27 cellular contexts compared by ENCODE assay signal in the genomic region with DNA sequence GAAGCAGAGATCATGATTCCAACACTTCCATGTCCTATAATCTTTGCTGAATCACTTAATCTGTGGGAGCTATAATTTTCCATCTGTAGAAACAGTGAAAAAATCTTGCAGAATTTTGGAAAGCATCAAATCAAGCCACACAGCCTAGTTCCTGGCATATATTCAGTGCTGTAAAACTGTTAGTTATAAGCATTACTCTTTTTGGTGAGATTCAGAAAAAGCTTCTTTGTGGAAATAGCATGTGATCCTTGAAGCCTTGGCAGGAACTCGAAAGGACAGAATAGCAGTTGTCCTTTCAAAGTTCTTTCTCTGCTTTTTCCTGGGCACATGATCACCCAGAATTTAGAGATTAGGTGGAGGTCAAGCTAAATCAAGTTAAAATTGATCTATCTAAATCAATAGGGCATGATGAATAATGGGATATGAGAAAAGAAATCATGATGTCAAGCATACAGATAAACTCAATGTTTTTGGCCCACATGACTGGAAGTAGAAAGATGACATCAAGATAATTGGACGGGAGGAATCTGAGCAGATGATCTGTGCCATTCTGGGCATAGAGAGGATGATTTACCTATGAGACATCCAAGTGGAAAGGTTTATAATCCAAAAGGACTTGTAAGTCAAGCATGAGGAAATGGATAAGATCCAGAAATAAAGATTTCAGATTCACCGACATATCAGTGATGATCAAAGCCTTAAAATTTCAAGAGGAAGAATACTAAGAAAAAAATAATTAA.
A peak's percentile ranks its signal among the peaks of the same experiment; 100 is the strongest.
DNase-seq lines count a peak whose midpoint lies in the region; ATAC-seq, FAIRE-seq and TF ChIP-seq lines count a peak whose summit lies in the region.
"Had no signal": no experiment of that assay in that cellular context is flagged by ENCODE, and none has a peak within 500 bp of the region (broad histone marks: within the 10 kb centered on the region; RNA-seq: fewer than 3 reads in every experiment).

No MANE protein-coding gene starts in this region.

- H3K9me3 Mint-ChIP-seq in chondrocyte (ENCODE audit: low read depth) = peaks cover 5% of the 10 kb centered on the region
- H3K9me3 Mint-ChIP-seq in activated naive CD8-positive, alpha-beta T cell treated with anti-CD3 and anti-CD28 coated beads for 36 hours = no peaks in the 10 kb centered on the region
- no peaks in the 10 kb centered on the region for H3K9me3 Mint-ChIP-seq in activated CD4-positive, alpha-beta T cell treated with anti-CD3 and anti-CD28 coated beads, Interleukin-2, amount 10 ng/mL, durations not matched to agents 7 days and 5 days
- H3K9me3 Mint-ChIP-seq: IgD-negative memory B cell had no signal

- TF ChIP-seq POLR2A in A549 (IDR thresholded peaks at IDR 0.05; ENCODE audit: low read length) = no peak

- no peak overlapping the region for H3K4me2 ChIP-seq in A549
- H3K4me2 ChIP-seq: KMS-11, PC-9 had no signal

- H3K4me3 ChIP-seq in A549 = no peak overlapping the region
- H3K4me3 ChIP-seq: HAP-1, PC-9, SJCRH30 had no signal

- no peak for DNase-seq in A549 (ENCODE audit: low read depth in 1 of 2, low spot score in 1 of 2)
- DNase-seq in chondrocyte (ENCODE audit: low spot score) = no peak
- DNase-seq in inferior parietal cortex (ENCODE audit: extremely low spot score) = peak; percentile 66
- peak; percentile 39 for DNase-seq in putamen (ENCODE audit: low spot score)
- DNase-seq in activated naive CD8-positive, alpha-beta T cell treated with anti-CD3 and anti-CD28 coated beads for 36 hours = no peak
- DNase-seq in activated CD4-positive, alpha-beta T cell treated with anti-CD3 and anti-CD28 coated beads, Interleukin-2, amount 10 ng/mL, durations not matched to agents 7 days and 5 days = no peak
- DNase-seq in activated CD4-positive, alpha-beta T cell treated with anti-CD3 and anti-CD28 coated beads, Interleukin-2, amount 50 U/mL, for 48 hours = no peak
- DNase-seq: ACHN, DMS53, HFFc6, NCI-H1048, NCI-H1417, NCI-H1694, NCI-H2081, NCI-H2227 treated with DMSO at 0.1 percent for 48 hours, NCI-H526 treated with DMSO at 0.1 percent for 48 hours, PC-9, SJCRH30 had no signal

- CTCF ChIA-PET in A549 (lab: Yijun Ruan, JAX) = no interaction called here
- CTCF ChIA-PET in activated CD4-positive, alpha-beta T cell treated with anti-CD3 and anti-CD28 coated beads, Interleukin-2, amount 10 ng/mL, durations not matched to agents 7 days and 5 days (lab: Charles Lee) = no interaction called here

- H3K27me3 Mint-ChIP-seq in chondrocyte (ENCODE audit: low read depth) = no peaks in the 10 kb centered on the region
- peaks cover 13% of the 10 kb centered on the region for H3K27me3 Mint-ChIP-seq in activated naive CD8-positive, alpha-beta T cell treated with anti-CD3 and anti-CD28 coated beads for 36 hours
- no peaks in the 10 kb centered on the region for H3K27me3 Mint-ChIP-seq in activated CD4-positive, alpha-beta T cell treated with anti-CD3 and anti-CD28 coated beads, Interleukin-2, amount 10 ng/mL, durations not matched to agents 7 days and 5 days

- FAIRE-seq in A549 (lab: Jason Lieb, UNC) = peak; percentile 28
- FAIRE-seq: D721Med, GM18507 had no signal

- no peak overlapping the region for H3K27ac ChIP-seq in A549
- H3K27ac ChIP-seq: 22Rv1, HL-60, KMS-11, PC-9, SJCRH30 had no signal

- TF ChIP-seq CTCF in A549 (IDR thresholded peaks at IDR 0.05) (no peak), chondrocyte (IDR thresholded peaks at IDR 0.05) (no peak)

- H3K9me3 ChIP-seq in A549 = no peaks in the 10 kb centered on the region
- H3K9me3 ChIP-seq: HAP-1, SJCRH30 had no signal

- 25% methylated on average over 3 of the region's 3 CpGs for WGBS in A549 (ENCODE audit: missing lambda C conversion rate)

- ATAC-seq in A549 = no peak
- no peak for ATAC-seq in HG02970 (IDR thresholded peaks at IDR 0.05; ENCODE audit: low FRiP score, unreplicated experiment)
- ATAC-seq: Right ventricle myocardium inferior had no signal

- POLR2A ChIA-PET in A549 (lab: Yijun Ruan, JAX) = no interaction called here
- POLR2A ChIA-PET in activated CD4-positive, alpha-beta T cell treated with anti-CD3 and anti-CD28 coated beads, Interleukin-2, amount 10 ng/mL, durations not matched to agents 7 days and 5 days (lab: Charles Lee) = no interaction called here

- no peak for TF ChIP-seq EP300 in A549 (IDR thresholded peaks at IDR 0.05)

- no peaks in the 10 kb centered on the region for H3K36me3 Mint-ChIP-seq in chondrocyte (ENCODE audit: low read depth)
- no peaks in the 10 kb centered on the region for H3K36me3 Mint-ChIP-seq in activated naive CD8-positive, alpha-beta T cell treated with anti-CD3 and anti-CD28 coated beads for 36 hours
- no peaks in the 10 kb centered on the region for H3K36me3 Mint-ChIP-seq in activated CD4-positive, alpha-beta T cell treated with anti-CD3 and anti-CD28 coated beads, Interleukin-2, amount 10 ng/mL, durations not matched to agents 7 days and 5 days (ENCODE audit: low read depth)
- H3K36me3 Mint-ChIP-seq: IgD-negative memory B cell had no signal

- no peaks in the 10 kb centered on the region for H3K4me1 ChIP-seq in A549
- H3K4me1 ChIP-seq: HAP-1, SJCRH30 had no signal

- peaks cover 44% of the 10 kb centered on the region for H3K4me1 Mint-ChIP-seq in chondrocyte (ENCODE audit: low read depth)
- H3K4me1 Mint-ChIP-seq in activated naive CD8-positive, alpha-beta T cell treated with anti-CD3 and anti-CD28 coated beads for 36 hours = peaks cover 4% of the 10 kb centered on the region
- no peaks in the 10 kb centered on the region for H3K4me1 Mint-ChIP-seq in activated CD4-positive, alpha-beta T cell treated with anti-CD3 and anti-CD28 coated beads, Interleukin-2, amount 10 ng/mL, durations not matched to agents 7 days and 5 days

- TF ChIP-seq RAD21 in A549 (conservative IDR thresholded peaks at IDR 0.05 in 1 of 2, IDR thresholded peaks at IDR 0.05 in 1 of 2) = no peak

- no peak overlapping the region for H3K4me3 Mint-ChIP-seq in chondrocyte (ENCODE audit: unreplicated experiment)
- H3K4me3 Mint-ChIP-seq in activated naive CD8-positive, alpha-beta T cell treated with anti-CD3 and anti-CD28 coated beads for 36 hours = no peak overlapping the region
- H3K4me3 Mint-ChIP-seq in activated CD4-positive, alpha-beta T cell treated with anti-CD3 and anti-CD28 coated beads, Interleukin-2, amount 10 ng/mL, durations not matched to agents 7 days and 5 days = no peak overlapping the region
- H3K4me3 Mint-ChIP-seq: HFFc6, IgD-negative memory B cell had no signal

- H3K27ac Mint-ChIP-seq in chondrocyte (ENCODE audit: unreplicated experiment) = peak overlapping the region; percentile 6
- H3K27ac Mint-ChIP-seq in activated naive CD8-positive, alpha-beta T cell treated with anti-CD3 and anti-CD28 coated beads for 36 hours = no peak overlapping the region
- H3K27ac Mint-ChIP-seq in activated CD4-positive, alpha-beta T cell treated with anti-CD3 and anti-CD28 coated beads, Interleukin-2, amount 10 ng/mL, durations not matched to agents 7 days and 5 days = no peak overlapping the region
- H3K27ac Mint-ChIP-seq: HFFc6, IgD-negative memory B cell had no signal

TF ChIP-seq in A549, 52 proteins besides CTCF, POLR2A, EP300 and RAD21:
- TF ChIP-seq CHD4 (IDR thresholded peaks at IDR 0.05; ENCODE audit: borderline replicate concordance) (no peak), NR3C1 (IDR thresholded peaks at IDR 0.05) (no peak), ZC3H11A (IDR thresholded peaks at IDR 0.05) (no peak)
- TF ChIP-seq, protein P1, sequence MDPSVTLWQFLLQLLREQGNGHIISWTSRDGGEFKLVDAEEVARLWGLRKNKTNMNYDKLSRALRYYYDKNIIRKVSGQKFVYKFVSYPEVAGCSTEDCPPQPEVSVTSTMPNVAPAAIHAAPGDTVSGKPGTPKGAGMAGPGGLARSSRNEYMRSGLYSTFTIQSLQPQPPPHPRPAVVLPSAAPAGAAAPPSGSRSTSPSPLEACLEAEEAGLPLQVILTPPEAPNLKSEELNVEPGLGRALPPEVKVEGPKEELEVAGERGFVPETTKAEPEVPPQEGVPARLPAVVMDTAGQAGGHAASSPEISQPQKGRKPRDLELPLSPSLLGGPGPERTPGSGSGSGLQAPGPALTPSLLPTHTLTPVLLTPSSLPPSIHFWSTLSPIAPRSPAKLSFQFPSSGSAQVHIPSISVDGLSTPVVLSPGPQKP (IDR thresholded peaks at IDR 0.05; ENCODE audit: low read depth, low read length) = no peak
- TF ChIP-seq, protein P2, sequence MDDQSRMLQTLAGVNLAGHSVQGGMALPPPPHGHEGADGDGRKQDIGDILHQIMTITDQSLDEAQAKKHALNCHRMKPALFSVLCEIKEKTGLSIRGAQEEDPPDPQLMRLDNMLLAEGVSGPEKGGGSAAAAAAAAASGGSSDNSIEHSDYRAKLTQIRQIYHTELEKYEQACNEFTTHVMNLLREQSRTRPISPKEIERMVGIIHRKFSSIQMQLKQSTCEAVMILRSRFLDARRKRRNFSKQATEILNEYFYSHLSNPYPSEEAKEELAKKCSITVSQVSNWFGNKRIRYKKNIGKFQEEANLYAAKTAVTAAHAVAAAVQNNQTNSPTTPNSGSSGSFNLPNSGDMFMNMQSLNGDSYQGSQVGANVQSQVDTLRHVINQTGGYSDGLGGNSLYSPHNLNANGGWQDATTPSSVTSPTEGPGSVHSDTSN (IDR thresholded peaks at IDR 0.05) = no peak

Comparison
In these comparisons a context has a peak if more than half of its experiments do, and no peak if none do; other contexts are left out.
1. DNase-seq: peak in inferior parietal cortex (single experiment) and putamen (single experiment); none in A549 (0 of 2), chondrocyte (single experiment), activated naive CD8-positive, alpha-beta T cell treated with anti-CD3 and anti-CD28 coated beads for 36 hours (single experiment), activated CD4-positive, alpha-beta T cell treated with anti-CD3 and anti-CD28 coated beads, Interleukin-2, amount 10 ng/mL, durations not matched to agents 7 days and 5 days (single experiment) and activated CD4-positive, alpha-beta T cell treated with anti-CD3 and anti-CD28 coated beads, Interleukin-2, amount 50 U/mL, for 48 hours (0 of 2).